7 cellular contexts compared by ENCODE assay signal in genomic region chr10:99659868-99660366, GRCh38. TPM values are rescaled to one million over a fixed set of nuclear protein-coding genes. Genes with fewer than 3 reads are reported as not detected.
DNase-seq lines count a peak whose midpoint lies in the region; ATAC-seq and TF ChIP-seq lines count a peak whose summit lies in the region.

No MANE protein-coding gene starts in this region.

- no peak for TF ChIP-seq CTCF in HFF-Myc (IDR thresholded peaks at IDR 0.05; ENCODE audit: low read depth, low read length, missing control alignments)
- no peak for TF ChIP-seq CTCF in WI38 (IDR thresholded peaks at IDR 0.05; ENCODE audit: low read depth, low read length)

- intact Hi-C loops in right cardiac atrium (cut with DNase I), result no loop called here

- H3K4me1 ChIP-seq in right cardiac atrium (ENCODE audit: control insufficient read depth, insufficient read depth, low read length), result no peaks in the 10 kb centered on the region
- peaks cover 32% of the 10 kb centered on the region for H3K4me1 ChIP-seq in skeletal muscle satellite cell (ENCODE audit: control insufficient read depth, insufficient read depth, low read length)

- H3K36me3 ChIP-seq in skeletal muscle satellite cell (ENCODE audit: insufficient read depth, low read length), result peaks cover 25% of the 10 kb centered on the region

- H3K4me3 ChIP-seq in HFF-Myc (replicated peaks; ENCODE audit: low read depth, low read length) (peak overlapping the region; percentile 53), WI38 (ENCODE audit: low read depth, low read length) (peak overlapping the region; percentile 96), right cardiac atrium (ENCODE audit: low read length) (peak overlapping the region; percentile 58), skeletal muscle satellite cell (ENCODE audit: low read length) (peak overlapping the region; percentile 97)

- peak overlapping the region; percentile 91 for H3K4me2 ChIP-seq in skeletal muscle satellite cell (ENCODE audit: low read length)

- no peaks in the 10 kb centered on the region for H3K9me3 ChIP-seq in right cardiac atrium (ENCODE audit: control insufficient read depth, low read length)
- no peaks in the 10 kb centered on the region for H3K9me3 ChIP-seq in skeletal muscle satellite cell (replicated peaks; ENCODE audit: low read length)

- H3K27me3 ChIP-seq in right cardiac atrium (ENCODE audit: control insufficient read depth, insufficient read depth) (no peaks in the 10 kb centered on the region), skeletal muscle satellite cell (ENCODE audit: control insufficient read depth, insufficient read depth, low read length) (no peaks in the 10 kb centered on the region)

- WGBS in right cardiac atrium, result 16% methylated on average over 10 of the region's 10 CpGs

- peak in 1 of 2 donors; percentile 2 for ATAC-seq in right cardiac atrium
- ATAC-seq in HG03457 (IDR thresholded peaks at IDR 0.05; ENCODE audit: unreplicated experiment), result no peak

- DNase-seq in HFF-Myc (ENCODE audit: extremely low read depth, low read depth) (no peak), right cardiac atrium (no peak), superior temporal gyrus (ENCODE audit: extremely low spot score) (no peak)
- DNase-seq in activated CD4-positive, CD25-positive, alpha-beta regulatory T cell treated with anti-CD3 and anti-CD28 coated beads, Interleukin-2, amount 50 U/mL, for 72 hours, result no peak

- H3K9ac ChIP-seq in skeletal muscle satellite cell (ENCODE audit: low read depth, low read length), result peak overlapping the region; percentile 99

- H3K27ac ChIP-seq in right cardiac atrium (ENCODE audit: low read length), result no peak overlapping the region

RNA-seq across cellular contexts. Expression of gene ENTPD7, which starts 0.6 kb away (rescaled TPM):
- 1 to 10 TPM; 1.9 to 5.5 (median 3.3) TPM for total RNA-seq in right cardiac atrium
- polyA plus RNA-seq in right cardiac atrium, result 0.70 TPM
- 22.3 and 26.4 TPM in 2 replicates for total RNA-seq in skeletal muscle satellite cell (2012; rRNA removed)

RNA-seq across cellular contexts. Expression of gene SLC25A28, which starts 39.7 kb away (rescaled TPM):
- total RNA-seq in right cardiac atrium, result 10 to 100 TPM; 39.7 to 52.6 (median 49.8) TPM
- 56.5 TPM for polyA plus RNA-seq in right cardiac atrium
- 9.6 and 11.4 TPM in 2 replicates for total RNA-seq in skeletal muscle satellite cell (2012; rRNA removed)
